ENCODE assay signal across 34 cellular contexts in genomic region chr15:60910202-60910601, GRCh38.
"Had no signal": no experiment of that assay in that cellular context is flagged by ENCODE, and none has a peak within 500 bp of the region (broad histone marks: within the 10 kb centered on the region; RNA-seq: fewer than 3 reads in every experiment).

No MANE protein-coding gene starts in this region.

- H3K27me3 ChIP-seq: adrenal gland, ascending aorta, body of pancreas, brain microvascular endothelial cell, breast epithelium had no signal

- ATAC-seq: activated naive CD4-positive, alpha-beta T cell treated with anti-CD3 and anti-CD28 coated beads, Interleukin-2, amount 50 U/mL, for 72 hours; activated naive CD8-positive, alpha-beta T cell treated with anti-CD3 and anti-CD28 coated beads, Interleukin-2, amount 50 U/mL, for 24 hours; activated T-cell treated with anti-CD3 and anti-CD28 coated beads, Interleukin-2, amount 50 U/mL, for 4 hours; activated T-cell treated with anti-CD3 and anti-CD28 coated beads, Interleukin-2, amount 50 U/mL, for 72 hours; activated T-helper 17 cell treated with anti-CD3 and anti-CD28 coated beads, Interleukin-2, amount 50 U/mL, for 72 hours; body of pancreas had no signal

- H3K36me3 ChIP-seq: adrenal gland, ascending aorta, brain microvascular endothelial cell, breast epithelium, cardiac muscle cell had no signal

- DNase-seq: activated effector memory CD4-positive, alpha-beta T cell treated with anti-CD3 and anti-CD28 coated beads, Interleukin-2, amount 50 U/mL, for 16 hours; activated effector memory CD4-positive, alpha-beta T cell treated with Interleukin-2 at 50 U/mL for 16 hours; activated gamma-delta T cell; activated gamma-delta T cell treated with Interleukin-2 at 50 U/mL for 16 hours; activated naive CD4-positive, alpha-beta T cell; activated naive CD4-positive, alpha-beta T cell treated with anti-CD3 and anti-CD28 coated beads for 36 hours; activated naive CD4-positive, alpha-beta T cell treated with anti-CD3 and anti-CD28 coated beads, Interleukin-2, amount 10 ng/mL, durations not matched to agents 7 days and 5 days; activated naive CD4-positive, alpha-beta T cell treated with anti-CD3 and anti-CD28 coated beads, Interleukin-2, amount 50 U/mL, for 16 hours; activated naive CD4-positive, alpha-beta T cell treated with Interleukin-2 at 50 U/mL for 16 hours; activated naive CD8-positive, alpha-beta T cell treated with anti-CD3 and anti-CD28 coated beads for 36 hours; activated naive CD8-positive, alpha-beta T cell treated with anti-CD3 and anti-CD28 coated beads, Interleukin-2, amount 10 ng/mL, durations not matched to agents 7 days and 5 days; activated naive CD8-positive, alpha-beta T cell treated with anti-CD3 and anti-CD28 coated beads, Interleukin-2, amount 50 U/mL, for 24 hours; activated T-cell treated with anti-CD3 and anti-CD28 coated beads, Interleukin-2, amount 50 U/mL, for 1 hour; activated T-cell treated with anti-CD3 and anti-CD28 coated beads, Interleukin-2, amount 50 U/mL, for 24 hours; activated T-cell treated with anti-CD3 and anti-CD28 coated beads, Interleukin-2, amount 50 U/mL, for 4 hours; activated T-cell treated with anti-CD3 and anti-CD28 coated beads, Interleukin-2, amount 50 U/mL, for 48 hours; activated T-cell treated with anti-CD3 and anti-CD28 coated beads, Interleukin-2, amount 50 U/mL, for 72 hours; adrenal gland; amniotic stem cell; amygdala; anterior cingulate cortex; aorta; body of pancreas; brain microvascular endothelial cell; caudate nucleus; central memory CD4-positive, alpha-beta T cell; cerebellar nuclear complex had no signal

- H3K9me3 ChIP-seq: adrenal gland, ascending aorta, body of pancreas, breast epithelium had no signal

- FAIRE-seq: astrocyte, bronchial epithelial cell had no signal

- H3K4me3 ChIP-seq: adrenal gland, ascending aorta, body of pancreas, breast epithelium, cardiac muscle cell had no signal

- H3K4me1 ChIP-seq: ascending aorta, breast epithelium had no signal

- H3K27ac ChIP-seq: adrenal gland, ascending aorta, body of pancreas, brain microvascular endothelial cell, breast epithelium, cardiac muscle cell had no signal
